Comparison of ENCODE assay signal across 8 cellular contexts in genomic region chrX:19739683-19740082, GRCh38.
DNase-seq lines count a peak whose midpoint lies in the region; ATAC-seq, FAIRE-seq and TF ChIP-seq lines count a peak whose summit lies in the region.

No MANE protein-coding gene starts in this region.

- H3K36me3 ChIP-seq in RWPE2 (ENCODE audit: low read depth) (no peaks in the 10 kb centered on the region), right atrium auricular region (no peaks in the 10 kb centered on the region), small intestine (ENCODE audit: control insufficient read depth in 2 of 2, insufficient read depth in 2 of 2, low read length in 2 of 2) (no peaks in the 10 kb centered on the region)

- H3K4me1 ChIP-seq in RWPE2 (ENCODE audit: insufficient read depth, poor library complexity, severe bottlenecking) (no peaks in the 10 kb centered on the region), right atrium auricular region (no peaks in the 10 kb centered on the region), small intestine (ENCODE audit: control insufficient read depth in 2 of 2, insufficient read depth in 1 of 2, low read depth in 1 of 2, low read length in 1 of 2) (no peaks in the 10 kb centered on the region)

- DNase-seq in D341Med (ENCODE audit: low spot score) (peak; percentile 71), HPDE6-E6E7 (ENCODE audit: extremely low spot score) (peak; percentile 58), RWPE2 (ENCODE audit: low spot score) (no peak), right atrium auricular region (ENCODE audit: low spot score) (peak; percentile 64), small intestine (peak; percentile 63)
- DNase-seq in activated naive CD8-positive, alpha-beta T cell treated with anti-CD3 and anti-CD28 coated beads, Interleukin-2, amount 50 U/mL, for 24 hours = peak; percentile 52

- no peak overlapping the region for H3K4me3 Mint-ChIP-seq in activated naive CD8-positive, alpha-beta T cell treated with anti-CD3 and anti-CD28 coated beads, Interleukin-2, amount 50 U/mL, for 24 hours

- H3K27ac ChIP-seq in RWPE2 (ENCODE audit: poor library complexity, severe bottlenecking) (no peak overlapping the region), right atrium auricular region (no peak overlapping the region), small intestine (ENCODE audit: low read depth in 1 of 2, low read length in 1 of 2) (no peak overlapping the region)

- 40 to 60% (median 40%) methylated on average over 5 of the region's 5 CpGs for WGBS in small intestine, 3 donors

- FAIRE-seq in small intestine (lab: Jason Lieb, UNC) = no peak

- H3K4me1 Mint-ChIP-seq in activated naive CD8-positive, alpha-beta T cell treated with anti-CD3 and anti-CD28 coated beads, Interleukin-2, amount 50 U/mL, for 24 hours = peaks cover 80% of the 10 kb centered on the region

- no peaks in the 10 kb centered on the region for H3K27me3 ChIP-seq in RWPE2 (ENCODE audit: insufficient read depth, poor library complexity, severe bottlenecking)
- no peaks in the 10 kb centered on the region for H3K27me3 ChIP-seq in right atrium auricular region
- no peaks in the 10 kb centered on the region for H3K27me3 ChIP-seq in small intestine (ENCODE audit: control insufficient read depth in 2 of 2, insufficient read depth in 2 of 2, low read length in 2 of 2)

- H3K9me3 ChIP-seq in RWPE2 (ENCODE audit: severe bottlenecking) (no peaks in the 10 kb centered on the region), right atrium auricular region (no peaks in the 10 kb centered on the region), small intestine (ENCODE audit: control insufficient read depth, low read depth) (no peaks in the 10 kb centered on the region)

- H3K36me3 Mint-ChIP-seq in activated naive CD8-positive, alpha-beta T cell treated with anti-CD3 and anti-CD28 coated beads, Interleukin-2, amount 50 U/mL, for 24 hours (ENCODE audit: low read depth) = peaks cover 23% of the 10 kb centered on the region

- TF ChIP-seq CTCF in RWPE2 (IDR thresholded peaks at IDR 0.05; ENCODE audit: poor library complexity, severe bottlenecking) (peak; percentile 60), right atrium auricular region (IDR thresholded peaks at IDR 0.05) (peak; percentile 54 to 70)

- no peaks in the 10 kb centered on the region for H3K27me3 Mint-ChIP-seq in activated naive CD8-positive, alpha-beta T cell treated with anti-CD3 and anti-CD28 coated beads, Interleukin-2, amount 50 U/mL, for 24 hours

- H3K4me3 ChIP-seq in RWPE2 (ENCODE audit: severe bottlenecking) = no peak overlapping the region
- no peak overlapping the region for H3K4me3 ChIP-seq in right atrium auricular region
- H3K4me3 ChIP-seq in small intestine (ENCODE audit: low read depth in 1 of 2, low read length in 2 of 2) = no peak overlapping the region

- H3K9me3 Mint-ChIP-seq in activated naive CD8-positive, alpha-beta T cell treated with anti-CD3 and anti-CD28 coated beads, Interleukin-2, amount 50 U/mL, for 24 hours = no peaks in the 10 kb centered on the region

- ATAC-seq in RWPE2 (ENCODE audit: low read depth) = peak; percentile 76
- ATAC-seq in activated naive CD8-positive, alpha-beta T cell treated with anti-CD3 and anti-CD28 coated beads, Interleukin-2, amount 50 U/mL, for 24 hours = no peak
- ATAC-seq in HG03457 (IDR thresholded peaks at IDR 0.05; ENCODE audit: unreplicated experiment) = no peak
- no peak for ATAC-seq in GM18873 (IDR thresholded peaks at IDR 0.05; ENCODE audit: low FRiP score, unreplicated experiment)

- H3K27ac Mint-ChIP-seq in activated naive CD8-positive, alpha-beta T cell treated with anti-CD3 and anti-CD28 coated beads, Interleukin-2, amount 50 U/mL, for 24 hours = peak overlapping the region; percentile 39
